ENCODE assay signal across 1 cellular context in the genomic region with DNA sequence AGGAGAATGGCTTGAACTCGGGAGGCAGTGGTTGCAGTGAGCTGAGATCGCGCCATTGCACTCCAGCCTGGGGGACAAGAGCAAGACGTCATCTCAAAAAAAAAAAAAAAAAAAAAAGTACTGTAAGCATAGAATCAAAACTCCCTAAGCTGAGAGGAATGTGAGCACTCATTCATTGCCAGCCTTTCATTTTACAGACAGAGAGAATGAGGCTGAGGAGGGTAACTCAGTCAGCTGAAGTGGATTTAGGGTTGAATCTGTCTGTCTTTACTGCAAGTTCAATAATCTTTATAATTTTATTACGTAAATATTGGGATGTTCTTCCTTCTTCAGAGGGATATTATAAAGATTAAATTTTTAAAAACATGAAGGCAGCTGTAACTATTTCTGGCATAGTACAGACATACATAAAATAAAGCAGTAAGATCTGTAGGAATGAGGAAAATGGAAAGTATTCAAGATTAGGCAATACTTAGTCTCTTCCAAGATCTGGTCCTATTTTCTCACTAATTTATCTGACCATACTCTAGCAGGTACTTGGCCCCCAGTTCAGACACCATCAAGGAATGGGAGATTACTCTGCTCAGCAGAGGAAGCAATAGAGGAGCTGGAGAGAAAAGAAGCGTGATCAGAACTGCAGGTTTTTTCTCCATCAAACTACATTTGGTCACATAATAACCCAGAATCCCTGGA.
TF ChIP-seq lines count a peak whose summit lies in the region.

No MANE protein-coding gene starts in this region.

TF ChIP-seq in IMR-90, 13 proteins besides CTCF, POLR2A, EP300 and RAD21:
- no peak for TF ChIP-seq MAZ (IDR thresholded peaks at IDR 0.05; ENCODE audit: borderline replicate concordance, low read depth, low read length)
- TF ChIP-seq CEBPB (IDR thresholded peaks at IDR 0.05; ENCODE audit: low read depth, low read length), result peak; percentile 38; the same call in 1 of the 2 replicates
